ENCODE assay signal across 1 cellular context in the genomic region with DNA sequence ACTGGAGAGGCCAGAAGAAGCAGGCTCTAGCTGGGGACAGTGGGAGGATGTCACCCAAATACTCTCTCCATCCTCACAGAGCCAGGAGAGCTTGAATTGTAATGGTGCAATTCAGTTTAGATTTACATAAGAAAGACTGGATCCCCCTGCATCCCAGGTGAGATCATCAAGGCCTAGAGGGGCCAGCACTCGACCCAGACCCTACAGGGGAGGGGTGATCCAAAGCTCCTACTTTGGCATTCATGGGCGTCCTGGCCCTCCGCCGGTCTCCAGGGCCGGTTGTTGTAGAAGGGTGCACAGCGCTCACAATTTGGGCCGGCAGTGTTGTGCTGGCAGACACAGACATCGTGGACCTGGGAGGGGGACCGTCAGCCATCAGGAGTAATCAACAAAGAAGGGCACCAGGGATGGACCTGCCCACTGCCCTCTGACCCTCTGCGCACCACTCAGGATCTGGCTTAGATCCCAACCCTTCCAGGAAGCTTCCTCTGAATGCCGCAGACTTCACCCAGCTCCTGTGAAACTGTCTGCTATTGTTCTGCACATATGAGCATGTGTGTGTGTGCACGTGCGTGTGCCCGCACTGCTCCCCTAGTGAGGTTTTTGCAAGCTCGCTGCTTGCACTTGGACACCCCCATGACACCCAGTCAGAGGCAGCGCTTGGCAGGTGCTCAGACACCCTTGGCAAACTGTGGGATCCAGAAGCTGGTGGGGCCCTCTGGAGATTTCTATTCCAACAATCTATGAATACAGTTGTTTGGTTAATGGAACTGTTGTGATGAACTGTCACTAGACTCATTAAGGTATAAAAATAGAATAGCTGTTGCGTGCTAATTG.
TF ChIP-seq lines count a peak whose summit lies in the region.

No MANE protein-coding gene starts in this region.

TF ChIP-seq in WTC11, 78 proteins besides CTCF, POLR2A, EP300 and RAD21:
- TF ChIP-seq ZNF396 (CRISPR knock-in tag; IDR thresholded peaks at IDR 0.05; ENCODE audit: borderline replicate concordance) (no peak), ZNF423 (CRISPR knock-in tag; IDR thresholded peaks at IDR 0.05) (0 out of 2 replicates have a peak, but pooled peaks have one; percentile 3), SOX15 (CRISPR knock-in tag; IDR thresholded peaks at IDR 0.05) (no peak), ETV6 (CRISPR knock-in tag; IDR thresholded peaks at IDR 0.05) (no peak), ESRRA (CRISPR knock-in tag; IDR thresholded peaks at IDR 0.05; ENCODE audit: borderline replicate concordance) (no peak), ZNF121 (CRISPR knock-in tag; IDR thresholded peaks at IDR 0.05) (no peak), NR1H2 (CRISPR knock-in tag; IDR thresholded peaks at IDR 0.05) (no peak), EMX1 (CRISPR knock-in tag; IDR thresholded peaks at IDR 0.05) (no peak), FOXP1 (CRISPR knock-in tag; IDR thresholded peaks at IDR 0.05; ENCODE audit: borderline replicate concordance) (no peak)
